ENCODE assay signal across 21 cellular contexts in genomic region chr6:92922216-92922806, GRCh38.
DNase-seq lines count a peak whose midpoint lies in the region; ATAC-seq and TF ChIP-seq lines count a peak whose summit lies in the region.
"Had no signal": no experiment of that assay in that cellular context is flagged by ENCODE, and none has a peak within 500 bp of the region (broad histone marks: within the 10 kb centered on the region; RNA-seq: fewer than 3 reads in every experiment).

No MANE protein-coding gene starts in this region.

- H2AFZ ChIP-seq in GM23338 (peak overlapping the region; percentile 57), trophoblast cell (ENCODE audit: insufficient read depth, low read length, poor library complexity) (no peak overlapping the region)

- no peaks in the 10 kb centered on the region for H3K36me3 ChIP-seq in GM23338 (ENCODE audit: insufficient read depth)
- no peaks in the 10 kb centered on the region for H3K36me3 ChIP-seq in endodermal cell (ENCODE audit: control insufficient read depth, insufficient read depth, low read length)
- no peaks in the 10 kb centered on the region for H3K36me3 ChIP-seq in trophoblast cell (ENCODE audit: control insufficient read depth in 1 of 2, insufficient read depth in 2 of 2, low read length in 2 of 2)

- no peak overlapping the region for H3K14ac ChIP-seq in trophoblast cell (ENCODE audit: low read length)

- TF ChIP-seq CTCF in GM23338 (conservative IDR thresholded peaks at IDR 0.05; ENCODE audit: low read depth in 2 of 2): no peak
- no peak for TF ChIP-seq CTCF in endodermal cell (conservative IDR thresholded peaks at IDR 0.05)

- DNase-seq in GM23338 (ENCODE audit: low spot score): peak; percentile 24
- peak; percentile 4 for DNase-seq in RKO (ENCODE audit: low spot score)
- DNase-seq in endodermal cell: peak; percentile 44
- peak; percentile 3 to 26 for DNase-seq in trophoblast cell
- DNase-seq in DMS114 treated with DMSO at 0.1 percent for 48 hours (lab: John Stamatoyannopoulos, UW; ENCODE audit: unreplicated experiment): no peak
- DNase-seq in activated T-cell treated with anti-CD3 and anti-CD28 coated beads, Interleukin-2, amount 50 U/mL, for 1 hour: no peak
- DNase-seq: Caco-2; CD8-positive, alpha-beta T cell; DMS79; GF-D8; NCI-H1092; NCI-H1417 treated with DMSO at 0.1 percent for 48 hours; NCI-H1694 treated with DMSO at 0.1 percent for 48 hours; NCI-H2081; NCI-H524; SHP77 treated with DMSO at 0.1 percent for 48 hours had no signal

- H3K23ac ChIP-seq in trophoblast cell (ENCODE audit: low read length): no peak overlapping the region

- ATAC-seq in GM23338 (peak; percentile 64), HG03196 (IDR thresholded peaks at IDR 0.05; ENCODE audit: unreplicated experiment) (no peak)
- ATAC-seq: CD8-positive, alpha-beta T cell had no signal

- no peak overlapping the region for H3K27ac ChIP-seq in GM23338 (ENCODE audit: low read depth)
- H3K27ac ChIP-seq in endodermal cell (ENCODE audit: low read depth, low read length): no peak overlapping the region
- no peak overlapping the region for H3K27ac ChIP-seq in trophoblast cell (ENCODE audit: low read depth, low read length)
- H3K27ac ChIP-seq: C4-2B, RWPE1, SK-N-MC had no signal

- H3K9me2 ChIP-seq in GM23338 (ENCODE audit: insufficient read depth): no peaks in the 10 kb centered on the region

- no peak overlapping the region for H3K4ac ChIP-seq in trophoblast cell (ENCODE audit: low read depth, low read length)

- H3K36me3 Mint-ChIP-seq in GM23338 (ENCODE audit: low read depth) (no peaks in the 10 kb centered on the region), endodermal cell (ENCODE audit: low read depth) (no peaks in the 10 kb centered on the region)
- H3K36me3 Mint-ChIP-seq: CD8-positive, alpha-beta T cell had no signal

- no peaks in the 10 kb centered on the region for H3K79me2 ChIP-seq in GM23338 (replicated peaks; ENCODE audit: insufficient read depth)
- H3K79me2 ChIP-seq in trophoblast cell (ENCODE audit: control insufficient read depth, insufficient read depth, low read length, poor library complexity): no peaks in the 10 kb centered on the region

- 75 to 80% methylated on average over 5 of the region's 5 CpGs for WGBS in endodermal cell (ENCODE audit: insufficient coverage in 1 of 2, insufficient read length in 1 of 2), 2 experiments
- WGBS in trophoblast cell (ENCODE audit: extremely low coverage, insufficient coverage, insufficient read length): no CpG with 5 or more reads among the region's 5 CpGs

- H3K9me3 Mint-ChIP-seq in GM23338 (no peaks in the 10 kb centered on the region), endodermal cell (no peaks in the 10 kb centered on the region)

- H3K27me3 ChIP-seq in GM23338 (ENCODE audit: insufficient read depth): no peaks in the 10 kb centered on the region
- no peaks in the 10 kb centered on the region for H3K27me3 ChIP-seq in endodermal cell (ENCODE audit: control insufficient read depth, insufficient read depth, low read length, poor library complexity, severe bottlenecking)
- H3K27me3 ChIP-seq in trophoblast cell (ENCODE audit: insufficient read depth, low read length): no peaks in the 10 kb centered on the region

- H4K20me1 ChIP-seq in GM23338 (replicated peaks; ENCODE audit: insufficient read depth): no peaks in the 10 kb centered on the region

- H3K18ac ChIP-seq in trophoblast cell (ENCODE audit: low read length): no peak overlapping the region

- H3K27me3 Mint-ChIP-seq in GM23338 (ENCODE audit: insufficient read depth, low read depth, poor library complexity) (no peaks in the 10 kb centered on the region), endodermal cell (ENCODE audit: insufficient read depth) (no peaks in the 10 kb centered on the region)
- H3K27me3 Mint-ChIP-seq: B cell had no signal

- H3K9me3 ChIP-seq in endodermal cell (ENCODE audit: control insufficient read depth, low read length): no peaks in the 10 kb centered on the region
- no peaks in the 10 kb centered on the region for H3K9me3 ChIP-seq in trophoblast cell (ENCODE audit: insufficient read depth, low read depth, low read length)
- H3K9me3 ChIP-seq: Caco-2 had no signal

- H4K8ac ChIP-seq in trophoblast cell (ENCODE audit: low read depth, low read length): no peak overlapping the region

- H3K27ac Mint-ChIP-seq in GM23338 (no peak overlapping the region; the same call in 1 of the 2 replicates), endodermal cell (no peak overlapping the region)
- H3K27ac Mint-ChIP-seq: B cell; CD8-positive, alpha-beta T cell had no signal

- H3K9ac ChIP-seq in endodermal cell (ENCODE audit: extremely low read depth, low read length, poor library complexity, severe bottlenecking): no peak overlapping the region
- no peak overlapping the region for H3K9ac ChIP-seq in trophoblast cell (ENCODE audit: low read length)

- no peaks in the 10 kb centered on the region for H3K4me1 ChIP-seq in GM23338 (ENCODE audit: insufficient read depth)
- no peaks in the 10 kb centered on the region for H3K4me1 ChIP-seq in endodermal cell (ENCODE audit: control insufficient read depth, insufficient read depth, low read length)
- no peaks in the 10 kb centered on the region for H3K4me1 ChIP-seq in trophoblast cell (ENCODE audit: control insufficient read depth in 1 of 2, insufficient read depth in 2 of 2, low read length in 2 of 2)
- H3K4me1 ChIP-seq: Caco-2 had no signal

- no peak overlapping the region for H4K12ac ChIP-seq in trophoblast cell (ENCODE audit: low read depth, low read length)

- H3K4me3 Mint-ChIP-seq in GM23338 (no peak overlapping the region), endodermal cell (no peak overlapping the region)
- H3K4me3 Mint-ChIP-seq: B cell; CD8-positive, alpha-beta T cell had no signal

- no peak overlapping the region for H2BK120ac ChIP-seq in trophoblast cell (ENCODE audit: insufficient read depth, low read length, poor library complexity)

- H2AK5ac ChIP-seq in trophoblast cell (ENCODE audit: low read length): no peak overlapping the region

- H3K4me1 Mint-ChIP-seq in GM23338 (peaks cover 10% of the 10 kb centered on the region; the same call in 2 of the 3 replicates), endodermal cell (no peaks in the 10 kb centered on the region)
- H3K4me1 Mint-ChIP-seq: B cell had no signal

- no peak overlapping the region for H2BK5ac ChIP-seq in trophoblast cell (ENCODE audit: low read depth, low read length, poor library complexity)

- H4K91ac ChIP-seq in trophoblast cell (ENCODE audit: low read depth, low read length): no peak overlapping the region

- H3K4me3 ChIP-seq in GM23338 (no peak overlapping the region), endodermal cell (ENCODE audit: low read length) (no peak overlapping the region), trophoblast cell (ENCODE audit: low read depth, low read length) (no peak overlapping the region)
- H3K4me3 ChIP-seq: SK-N-MC had no signal

- H3K79me1 ChIP-seq in trophoblast cell (ENCODE audit: low read length): no peaks in the 10 kb centered on the region

- H2BK12ac ChIP-seq in trophoblast cell (ENCODE audit: low read length): no peak overlapping the region

- no peaks in the 10 kb centered on the region for H3F3A ChIP-seq in GM23338 (replicated peaks; ENCODE audit: low read depth)

- H3K4me2 ChIP-seq in GM23338: no peak overlapping the region
- no peak overlapping the region for H3K4me2 ChIP-seq in trophoblast cell (ENCODE audit: low read length)

TF ChIP-seq in GM23338, 12 proteins besides CTCF, POLR2A, EP300 and RAD21 (continues in another document):
- TF ChIP-seq EZH2phosphoT487 (IDR thresholded peaks at IDR 0.05; ENCODE audit: unreplicated experiment) (no peak), CREB1 (CRISPR knock-in tag; IDR thresholded peaks at IDR 0.05; ENCODE audit: low read depth) (no peak), ETS1 (IDR thresholded peaks at IDR 0.05) (no peak), NANOG (IDR thresholded peaks at IDR 0.05; ENCODE audit: borderline replicate concordance) (no peak), EZH2 (IDR thresholded peaks at IDR 0.05; ENCODE audit: low read depth, unreplicated experiment) (no peak), POLR2AphosphoS5 (IDR thresholded peaks at IDR 0.05; ENCODE audit: low read depth) (no peak), REST (IDR thresholded peaks at IDR 0.05; ENCODE audit: unreplicated experiment) (no peak)

Comparison
In these comparisons a context has a peak if more than half of its experiments do, and no peak if none do; other contexts are left out.
1. DNase-seq: peak in GM23338 (single experiment), RKO (single experiment), endodermal cell (single experiment) and trophoblast cell (2 of 2); none in DMS114 treated with DMSO at 0.1 percent for 48 hours (single experiment) and activated T-cell treated with anti-CD3 and anti-CD28 coated beads, Interleukin-2, amount 50 U/mL, for 1 hour (single experiment).